7 cellular contexts compared by ENCODE assay signal in the genomic region with DNA sequence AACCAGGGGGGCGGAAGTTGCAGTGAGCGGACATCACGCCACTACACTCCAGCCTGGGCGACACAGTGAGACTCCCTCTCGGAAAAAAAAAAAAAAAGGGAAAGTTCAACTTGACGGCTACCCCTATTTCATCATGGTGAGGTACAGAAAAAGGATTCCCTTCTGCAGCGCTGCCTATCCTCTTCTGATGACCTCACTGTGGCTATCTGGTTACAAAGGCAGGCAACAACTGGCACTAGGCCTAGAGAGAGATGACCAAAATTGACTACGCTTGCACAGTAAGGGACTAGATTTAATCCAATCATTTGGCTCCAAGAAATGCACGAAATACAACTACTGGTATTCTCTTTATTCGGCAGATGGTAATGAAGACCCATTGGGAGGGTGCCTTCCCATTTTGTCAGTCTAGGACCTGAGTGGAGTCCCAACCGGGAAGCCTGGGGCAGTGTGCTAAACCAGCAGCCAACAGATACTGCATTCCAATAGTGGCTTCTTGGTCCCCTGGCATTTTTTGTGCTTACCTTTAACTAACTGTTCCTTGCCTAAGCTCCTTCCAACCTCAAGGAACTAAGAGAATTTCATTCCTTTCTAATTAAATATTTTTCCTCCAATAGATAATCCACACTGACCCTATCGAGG. TPM values are rescaled to one million over a fixed set of nuclear protein-coding genes. Genes with fewer than 3 reads are reported as not detected.
DNase-seq lines count a peak whose midpoint lies in the region; ATAC-seq, FAIRE-seq and TF ChIP-seq lines count a peak whose summit lies in the region.

No MANE protein-coding gene starts in this region.

- no peak for ATAC-seq in HG02571 (IDR thresholded peaks at IDR 0.05; ENCODE audit: unreplicated experiment)

- TF ChIP-seq POLR2A in GM12892 (IDR thresholded peaks at IDR 0.05; ENCODE audit: low read depth, low read length) = no peak

- no peak for TF ChIP-seq CTCF in epithelial cell of proximal tubule (conservative IDR thresholded peaks at IDR 0.05; ENCODE audit: low read depth, low read length)

- peak; percentile 38 for FAIRE-seq in GM12892 (lab: Jason Lieb, UNC)

- DNase-seq in GM12892 (ENCODE audit: insufficient read length) (no peak), RPMI7951 (ENCODE audit: low read depth) (peak; percentile 75), epithelial cell of proximal tubule (ENCODE audit: low read depth) (no peak), non-pigmented ciliary epithelial cell (ENCODE audit: low read depth) (peak; percentile 50), HuH-7.5 (ENCODE audit: low spot score) (no peak), ecto neural progenitor cell (ENCODE audit: low spot score) (no peak)

- H3K4me3 ChIP-seq in epithelial cell of proximal tubule (ENCODE audit: low read depth, low read length) = peak overlapping the region; percentile 70

RNA-seq across cellular contexts. Expression of a gene that starts 36.6 kb away (rescaled TPM):
- 8.6 TPM for polyA plus RNA-seq in GM12892 (2012; ENCODE audit: missing spikeins)
- total RNA-seq in RPMI7951 (2014; rRNA removed; shearing (Covaris generic)) = 2.5 and 3.8 TPM in 2 replicates
- total RNA-seq in epithelial cell of proximal tubule = 4.6 and 5.1 TPM in 2 replicates

Comparison
In these comparisons a context has a peak if more than half of its experiments do, and no peak if none do; other contexts are left out.
1. DNase-seq: peak in RPMI7951 (single experiment) and non-pigmented ciliary epithelial cell (single experiment); none in GM12892 (single experiment), epithelial cell of proximal tubule (single experiment), HuH-7.5 (single experiment) and ecto neural progenitor cell (single experiment).